Comparison of ENCODE assay signal across 2 cellular contexts in genomic region chr14:64558216-64558615, GRCh38. TPM values are rescaled to one million over a fixed set of nuclear protein-coding genes. Genes with fewer than 3 reads are reported as not detected.
"Had no signal": no experiment of that assay in that cellular context is flagged by ENCODE, and none has a peak within 500 bp of the region (broad histone marks: within the 10 kb centered on the region; RNA-seq: fewer than 3 reads in every experiment).

No MANE protein-coding gene starts in this region.

RNA-seq across cellular contexts. Expression of gene PPP1R36, which starts 8.5 kb away (rescaled TPM):
- total RNA-seq: thoracic aorta had no signal
- polyA plus RNA-seq: neural cell had no signal
